In genomic region chr5:138775034-138775433, GRCh38 we compare ENCODE assay signal across 28 cellular contexts. TPM values are rescaled to one million over a fixed set of nuclear protein-coding genes. Genes with fewer than 3 reads are reported as not detected.
DNase-seq lines count a peak whose midpoint lies in the region; ATAC-seq and TF ChIP-seq lines count a peak whose summit lies in the region.
"Had no signal": no experiment of that assay in that cellular context is flagged by ENCODE, and none has a peak within 500 bp of the region (broad histone marks: within the 10 kb centered on the region; RNA-seq: fewer than 3 reads in every experiment).

No MANE protein-coding gene starts in this region.

- H3K27me3 Mint-ChIP-seq in stimulated activated naive CD8-positive, alpha-beta T cell treated with anti-CD3 and anti-CD28 coated beads, Interleukin-15, amount 100 ng/mL, for 72 hours: peaks cover 34% of the 10 kb centered on the region
- no peaks in the 10 kb centered on the region; the same call in 1 of the 2 replicates for H3K27me3 Mint-ChIP-seq in WTC11 (ENCODE audit: low read depth)
- no peaks in the 10 kb centered on the region for H3K27me3 Mint-ChIP-seq in stimulated activated naive B cell treated with anti-CD40 and anti-IgM and Interleukin-4, amounts not matched to agents 10 μg/mL and 1 μg/mL and 100 μg/mL, for 72 hours
- no peaks in the 10 kb centered on the region for H3K27me3 Mint-ChIP-seq in activated T-helper 2 cell treated with anti-CD3 and anti-CD28 coated beads, Interferon-gamma antibody, Interleukin-2, Interleukin-4, amounts not matched to agents 10 μg/mL and 5 μg/mL and 100 μg/mL, durations not matched to agents 14 hours and 24 hours and 36 hours (ENCODE audit: low read depth)
- H3K27me3 Mint-ChIP-seq in activated CD4-positive, alpha-beta memory T cell treated with anti-CD3 and anti-CD28 coated beads for 36 hours: no peaks in the 10 kb centered on the region
- H3K27me3 Mint-ChIP-seq: CD4-positive, CD25-positive, alpha-beta regulatory T cell; effector memory CD8-positive, alpha-beta T cell had no signal

- CTCF ChIA-PET in WTC11 (lab: Charles Lee): interaction anchor here (1.3 to 2.9 kb wide), 2 partner anchors 15 to 18 kb away, joined by 3 to 12 read pairs; no protein-coding TSS in a partner anchor
- CTCF ChIA-PET in activated CD4-positive, alpha-beta memory T cell treated with anti-CD3 and anti-CD28 coated beads for 36 hours (lab: Charles Lee): interaction anchor here (0.8 kb wide), 1 partner anchor 11 kb away, joined by 3 read pairs; no protein-coding TSS in a partner anchor

- H3K27ac Mint-ChIP-seq in stimulated activated naive CD8-positive, alpha-beta T cell treated with anti-CD3 and anti-CD28 coated beads, Interleukin-15, amount 100 ng/mL, for 72 hours: no peak overlapping the region
- H3K27ac Mint-ChIP-seq in WTC11: peak overlapping the region; percentile 16
- H3K27ac Mint-ChIP-seq in stimulated activated naive B cell treated with anti-CD40 and anti-IgM and Interleukin-4, amounts not matched to agents 10 μg/mL and 1 μg/mL and 100 μg/mL, for 72 hours: peak overlapping the region; percentile 39
- H3K27ac Mint-ChIP-seq in activated T-helper 2 cell treated with anti-CD3 and anti-CD28 coated beads, Interferon-gamma antibody, Interleukin-2, Interleukin-4, amounts not matched to agents 10 μg/mL and 5 μg/mL and 100 μg/mL, durations not matched to agents 14 hours and 24 hours and 36 hours: no peak overlapping the region
- no peak overlapping the region for H3K27ac Mint-ChIP-seq in activated CD4-positive, alpha-beta memory T cell treated with anti-CD3 and anti-CD28 coated beads for 36 hours
- H3K27ac Mint-ChIP-seq: activated naive CD8-positive, alpha-beta T cell treated with anti-CD3 and anti-CD28 coated beads, Interleukin-2, amount 50 U/mL, for 24 hours; CD4-positive, CD25-positive, alpha-beta regulatory T cell; effector memory CD8-positive, alpha-beta T cell had no signal

- no peak overlapping the region for H3K4me3 Mint-ChIP-seq in stimulated activated naive CD8-positive, alpha-beta T cell treated with anti-CD3 and anti-CD28 coated beads, Interleukin-15, amount 100 ng/mL, for 72 hours
- no peak overlapping the region for H3K4me3 Mint-ChIP-seq in WTC11
- peak overlapping the region; percentile 20 to 25 for H3K4me3 Mint-ChIP-seq in stimulated activated naive B cell treated with anti-CD40 and anti-IgM and Interleukin-4, amounts not matched to agents 10 μg/mL and 1 μg/mL and 100 μg/mL, for 72 hours
- no peak overlapping the region for H3K4me3 Mint-ChIP-seq in activated T-helper 2 cell treated with anti-CD3 and anti-CD28 coated beads, Interferon-gamma antibody, Interleukin-2, Interleukin-4, amounts not matched to agents 10 μg/mL and 5 μg/mL and 100 μg/mL, durations not matched to agents 14 hours and 24 hours and 36 hours (ENCODE audit: low read depth)
- H3K4me3 Mint-ChIP-seq in activated CD4-positive, alpha-beta memory T cell treated with anti-CD3 and anti-CD28 coated beads for 36 hours: no peak overlapping the region
- H3K4me3 Mint-ChIP-seq: activated naive CD8-positive, alpha-beta T cell treated with anti-CD3 and anti-CD28 coated beads, Interleukin-2, amount 50 U/mL, for 24 hours; CD4-positive, CD25-positive, alpha-beta regulatory T cell; effector memory CD8-positive, alpha-beta T cell had no signal

- H3K9me3 Mint-ChIP-seq in stimulated activated naive CD8-positive, alpha-beta T cell treated with anti-CD3 and anti-CD28 coated beads, Interleukin-15, amount 100 ng/mL, for 72 hours: no peaks in the 10 kb centered on the region
- H3K9me3 Mint-ChIP-seq in WTC11: peaks cover 15% of the 10 kb centered on the region
- peaks cover 0 to 2% of the 10 kb centered on the region in 2 donors for H3K9me3 Mint-ChIP-seq in stimulated activated naive B cell treated with anti-CD40 and anti-IgM and Interleukin-4, amounts not matched to agents 10 μg/mL and 1 μg/mL and 100 μg/mL, for 72 hours
- no peaks in the 10 kb centered on the region for H3K9me3 Mint-ChIP-seq in activated T-helper 2 cell treated with anti-CD3 and anti-CD28 coated beads, Interferon-gamma antibody, Interleukin-2, Interleukin-4, amounts not matched to agents 10 μg/mL and 5 μg/mL and 100 μg/mL, durations not matched to agents 14 hours and 24 hours and 36 hours
- no peaks in the 10 kb centered on the region for H3K9me3 Mint-ChIP-seq in activated CD4-positive, alpha-beta memory T cell treated with anti-CD3 and anti-CD28 coated beads for 36 hours
- H3K9me3 Mint-ChIP-seq: activated naive CD8-positive, alpha-beta T cell treated with anti-CD3 and anti-CD28 coated beads, Interleukin-2, amount 50 U/mL, for 24 hours; CD4-positive, CD25-positive, alpha-beta regulatory T cell; effector memory CD8-positive, alpha-beta T cell had no signal

- peaks cover 0 to 26% of the 10 kb centered on the region in 2 donors for H3K4me1 ChIP-seq in left lung
- H3K4me1 ChIP-seq: SJSA1 had no signal

- DNase-seq in stimulated activated naive CD8-positive, alpha-beta T cell treated with anti-CD3 and anti-CD28 coated beads, Interleukin-15, Interleukin-2, amounts not matched to agents 100 U/mL and 50 U/mL, for 24 hours: no peak
- no peak for DNase-seq in stimulated activated naive CD8-positive, alpha-beta T cell treated with anti-CD3 and anti-CD28 coated beads, Interleukin-15, amount 100 ng/mL, for 72 hours
- DNase-seq in WTC11 (ENCODE audit: low spot score): no peak
- DNase-seq in left lung: no peak
- no peak for DNase-seq in stimulated activated naive B cell treated with anti-CD40 and anti-IgM and Interleukin-4, amounts not matched to agents 10 μg/mL and 1 μg/mL and 100 μg/mL, for 72 hours
- DNase-seq in anterior cingulate cortex (lab: John Stamatoyannopoulos, UW): no peak
- DNase-seq in activated T-helper 2 cell treated with anti-CD3 and anti-CD28 coated beads, Interferon-gamma antibody, Interleukin-2, Interleukin-4, amounts not matched to agents 10 μg/mL and 5 μg/mL and 100 μg/mL, durations not matched to agents 14 hours and 24 hours and 36 hours (ENCODE audit: low spot score): no peak
- DNase-seq in activated CD4-positive, alpha-beta memory T cell treated with anti-CD3 and anti-CD28 coated beads for 36 hours: no peak
- DNase-seq: 8988T; activated CD4-positive, alpha-beta T cell treated with anti-CD3 and anti-CD28 coated beads for 4 hours; activated gamma-delta T cell treated with Interleukin-2 at 50 U/mL for 16 hours; activated naive CD8-positive, alpha-beta T cell treated with anti-CD3 and anti-CD28 coated beads, Interleukin-2, amount 50 U/mL, for 24 hours; activated T-cell treated with anti-CD3 and anti-CD28 coated beads, Interleukin-2, amount 50 U/mL, for 1 hour; CD4-positive, CD25-positive, alpha-beta regulatory T cell; central memory CD4-positive, alpha-beta T cell; effector memory CD8-positive, alpha-beta T cell; head of caudate nucleus; NCI-H1105; NCI-H187; NCI-H2171; ovary; RPMI8226; stomach; T-helper 9 cell; uterus had no signal

- H3K36me3 ChIP-seq in left lung: peaks cover 0 to 12% of the 10 kb centered on the region in 2 donors
- H3K36me3 ChIP-seq: ovary, uterus had no signal

- peak; percentile 46 for ATAC-seq in stimulated activated naive CD8-positive, alpha-beta T cell treated with anti-CD3 and anti-CD28 coated beads, Interleukin-15, Interleukin-2, amounts not matched to agents 100 U/mL and 50 U/mL, for 24 hours
- ATAC-seq in stimulated activated naive CD8-positive, alpha-beta T cell treated with anti-CD3 and anti-CD28 coated beads, Interleukin-15, amount 100 ng/mL, for 72 hours: no peak
- ATAC-seq in WTC11 (no peak), left lung (peak; percentile 22)
- peak; percentile 92 to 93 for ATAC-seq in stimulated activated naive B cell treated with anti-CD40 and anti-IgM and Interleukin-4, amounts not matched to agents 10 μg/mL and 1 μg/mL and 100 μg/mL, for 72 hours (replicated peaks)
- ATAC-seq: activated naive CD8-positive, alpha-beta T cell treated with anti-CD3 and anti-CD28 coated beads, Interleukin-2, amount 50 U/mL, for 24 hours; effector memory CD8-positive, alpha-beta T cell had no signal

- no peak overlapping the region for H3K27ac ChIP-seq in left lung
- H3K27ac ChIP-seq: ovary, SJSA1, stomach, uterus, VCaP had no signal

- TF ChIP-seq CTCF in WTC11 (IDR thresholded peaks at IDR 0.05) (no peak), left lung (IDR thresholded peaks at IDR 0.05) (no peak)

- peaks cover 41% of the 10 kb centered on the region for H3K36me3 Mint-ChIP-seq in WTC11
- H3K36me3 Mint-ChIP-seq in stimulated activated naive B cell treated with anti-CD40 and anti-IgM and Interleukin-4, amounts not matched to agents 10 μg/mL and 1 μg/mL and 100 μg/mL, for 72 hours: peaks cover 17 to 29% of the 10 kb centered on the region in 2 donors
- peaks cover 23% of the 10 kb centered on the region for H3K36me3 Mint-ChIP-seq in activated T-helper 2 cell treated with anti-CD3 and anti-CD28 coated beads, Interferon-gamma antibody, Interleukin-2, Interleukin-4, amounts not matched to agents 10 μg/mL and 5 μg/mL and 100 μg/mL, durations not matched to agents 14 hours and 24 hours and 36 hours (ENCODE audit: low read depth)
- H3K36me3 Mint-ChIP-seq in activated CD4-positive, alpha-beta memory T cell treated with anti-CD3 and anti-CD28 coated beads for 36 hours: peaks cover 7% of the 10 kb centered on the region

- H3K9me3 ChIP-seq in left lung: no peaks in the 10 kb centered on the region
- H3K9me3 ChIP-seq: ovary, SJSA1, stomach, uterus had no signal

- no peaks in the 10 kb centered on the region for H3K4me1 Mint-ChIP-seq in stimulated activated naive CD8-positive, alpha-beta T cell treated with anti-CD3 and anti-CD28 coated beads, Interleukin-15, amount 100 ng/mL, for 72 hours
- H3K4me1 Mint-ChIP-seq in WTC11: peaks cover 28% of the 10 kb centered on the region
- peaks cover 14 to 30% of the 10 kb centered on the region in 2 donors for H3K4me1 Mint-ChIP-seq in stimulated activated naive B cell treated with anti-CD40 and anti-IgM and Interleukin-4, amounts not matched to agents 10 μg/mL and 1 μg/mL and 100 μg/mL, for 72 hours
- peaks cover 10% of the 10 kb centered on the region for H3K4me1 Mint-ChIP-seq in activated T-helper 2 cell treated with anti-CD3 and anti-CD28 coated beads, Interferon-gamma antibody, Interleukin-2, Interleukin-4, amounts not matched to agents 10 μg/mL and 5 μg/mL and 100 μg/mL, durations not matched to agents 14 hours and 24 hours and 36 hours (ENCODE audit: low read depth)
- H3K4me1 Mint-ChIP-seq in activated CD4-positive, alpha-beta memory T cell treated with anti-CD3 and anti-CD28 coated beads for 36 hours (ENCODE audit: low read depth): no peaks in the 10 kb centered on the region

- POLR2A ChIA-PET in WTC11 (lab: Charles Lee): no interaction called here
- POLR2A ChIA-PET in activated CD4-positive, alpha-beta memory T cell treated with anti-CD3 and anti-CD28 coated beads for 36 hours (lab: Charles Lee): no interaction called here

- intact Hi-C loops in left lung (cut with DNase I): no loop called here
- intact Hi-C loops in activated T-helper 2 cell treated with anti-CD3 and anti-CD28 coated beads, Interferon-gamma antibody, Interleukin-2, Interleukin-4, amounts not matched to agents 10 μg/mL and 5 μg/mL and 100 μg/mL, durations not matched to agents 14 hours and 24 hours and 36 hours (cut with micrococcal nuclease): no loop called here
- intact Hi-C loops in activated CD4-positive, alpha-beta memory T cell treated with anti-CD3 and anti-CD28 coated beads for 36 hours (cut with micrococcal nuclease): no loop called here

- H3K4me3 ChIP-seq in left lung: no peak overlapping the region
- H3K4me3 ChIP-seq: ovary, SJSA1, smooth muscle cell, stomach, uterus had no signal

- no peaks in the 10 kb centered on the region for H3K27me3 ChIP-seq in left lung
- H3K27me3 ChIP-seq: ovary, SJSA1, stomach, uterus had no signal

RNA-seq across cellular contexts. Expression of gene CTNNA1, which starts 21.8 kb away (rescaled TPM):
- total RNA-seq in WTC11 (2021) (297 to 309 TPM (median 309 TPM) in 3 replicates), left lung (100 to 1,000 TPM; 414 to 443 TPM)
- total RNA-seq in activated T-helper 2 cell treated with anti-CD3 and anti-CD28 coated beads, Interferon-gamma antibody, Interleukin-2, Interleukin-4, amounts not matched to agents 10 μg/mL and 5 μg/mL and 100 μg/mL, durations not matched to agents 14 hours and 24 hours and 36 hours: 272 and 298 TPM in 2 replicates
- 10 to 100 TPM; 82.8 to 89.5 TPM for total RNA-seq in activated CD4-positive, alpha-beta memory T cell treated with anti-CD3 and anti-CD28 coated beads for 36 hours

Comparison
In these comparisons a context has a peak if more than half of its experiments do, and no peak if none do; other contexts are left out.
1. ATAC-seq: peak in stimulated activated naive CD8-positive, alpha-beta T cell treated with anti-CD3 and anti-CD28 coated beads, Interleukin-15, Interleukin-2, amounts not matched to agents 100 U/mL and 50 U/mL, for 24 hours (single experiment), left lung (single experiment) and stimulated activated naive B cell treated with anti-CD40 and anti-IgM and Interleukin-4, amounts not matched to agents 10 μg/mL and 1 μg/mL and 100 μg/mL, for 72 hours (2 of 2); none in stimulated activated naive CD8-positive, alpha-beta T cell treated with anti-CD3 and anti-CD28 coated beads, Interleukin-15, amount 100 ng/mL, for 72 hours (single experiment) and WTC11 (single experiment).
2. H3K27ac Mint-ChIP-seq: peak in WTC11 (single experiment) and stimulated activated naive B cell treated with anti-CD40 and anti-IgM and Interleukin-4, amounts not matched to agents 10 μg/mL and 1 μg/mL and 100 μg/mL, for 72 hours (single experiment); none in stimulated activated naive CD8-positive, alpha-beta T cell treated with anti-CD3 and anti-CD28 coated beads, Interleukin-15, amount 100 ng/mL, for 72 hours (0 of 2), activated T-helper 2 cell treated with anti-CD3 and anti-CD28 coated beads, Interferon-gamma antibody, Interleukin-2, Interleukin-4, amounts not matched to agents 10 μg/mL and 5 μg/mL and 100 μg/mL, durations not matched to agents 14 hours and 24 hours and 36 hours (single experiment) and activated CD4-positive, alpha-beta memory T cell treated with anti-CD3 and anti-CD28 coated beads for 36 hours (single experiment).
3. H3K4me3 Mint-ChIP-seq: peak in stimulated activated naive B cell treated with anti-CD40 and anti-IgM and Interleukin-4, amounts not matched to agents 10 μg/mL and 1 μg/mL and 100 μg/mL, for 72 hours (2 of 2); none in stimulated activated naive CD8-positive, alpha-beta T cell treated with anti-CD3 and anti-CD28 coated beads, Interleukin-15, amount 100 ng/mL, for 72 hours (0 of 2), WTC11 (single experiment), activated T-helper 2 cell treated with anti-CD3 and anti-CD28 coated beads, Interferon-gamma antibody, Interleukin-2, Interleukin-4, amounts not matched to agents 10 μg/mL and 5 μg/mL and 100 μg/mL, durations not matched to agents 14 hours and 24 hours and 36 hours (single experiment) and activated CD4-positive, alpha-beta memory T cell treated with anti-CD3 and anti-CD28 coated beads for 36 hours (single experiment).